Comparison of ENCODE assay signal across 24 cellular contexts in the genomic region with DNA sequence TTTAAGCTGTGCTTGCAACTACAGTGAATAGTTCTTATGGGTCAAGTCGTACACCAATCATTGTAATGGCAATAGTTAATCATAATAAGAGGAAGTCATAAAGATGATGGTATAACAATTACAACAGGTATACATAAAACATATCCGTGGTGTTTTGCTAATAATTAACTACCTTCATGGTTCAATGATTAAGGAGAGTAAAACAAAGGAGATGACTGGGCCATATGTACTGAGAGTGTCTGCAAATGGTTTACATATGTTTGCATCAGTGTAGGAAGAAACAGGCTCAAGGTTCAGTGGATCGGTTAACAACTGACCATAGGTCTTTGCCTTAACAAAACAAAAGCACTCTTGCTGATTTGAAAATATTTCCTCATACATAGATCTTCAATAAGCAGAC.
DNase-seq lines count a peak whose midpoint lies in the region; ATAC-seq and TF ChIP-seq lines count a peak whose summit lies in the region.
"Had no signal": no experiment of that assay in that cellular context is flagged by ENCODE, and none has a peak within 500 bp of the region (broad histone marks: within the 10 kb centered on the region; RNA-seq: fewer than 3 reads in every experiment).

No MANE protein-coding gene starts in this region.

- ATAC-seq in HG03196 (IDR thresholded peaks at IDR 0.05; ENCODE audit: unreplicated experiment): no peak
- ATAC-seq in sciatic nerve: no peak
- ATAC-seq: A549, GM23338, HCT116, HepG2, T-helper 17 cell had no signal

- H3K9me3 Mint-ChIP-seq in type B pancreatic cell: no peaks in the 10 kb centered on the region

- DNase-seq in DMS53 treated with DMSO at 0.1 percent for 48 hours (lab: John Stamatoyannopoulos, UW; ENCODE audit: unreplicated experiment): peak; percentile 87
- DNase-seq in HT-29 (ENCODE audit: low spot score): peak; percentile 85
- DNase-seq in kidney tubule cell (ENCODE audit: low spot score): peak; percentile 33
- no peak for DNase-seq in type B pancreatic cell (ENCODE audit: extremely low spot score, unreplicated experiment)
- no peak for DNase-seq in H4 (ENCODE audit: low spot score)
- no peak for DNase-seq in sciatic nerve (ENCODE audit: low spot score)
- DNase-seq: DND-41; KBM-7; MM.1S; NCI-H1048; NCI-H1436; NCI-H2029; NCI-H2227 treated with DMSO at 0.1 percent for 48 hours; NCI-H510A; NCI-H774; NK-92 treated with Interleukin-12 subunit alpha and Interleukin-12 subunit beta, amount 100 ng/mL, for 24 hours; T-helper 17 cell had no signal

- peak overlapping the region; percentile 23 for H3K27ac Mint-ChIP-seq in type B pancreatic cell
- H3K27ac Mint-ChIP-seq: B cell, CD14-positive monocyte, GM23338, T-helper 17 cell had no signal

- H3K4me3 Mint-ChIP-seq in type B pancreatic cell: no peak overlapping the region
- H3K4me3 Mint-ChIP-seq: B cell, CD14-positive monocyte, GM23338, T-helper 17 cell had no signal

- no peak for TF ChIP-seq CTCF in type B pancreatic cell (conservative IDR thresholded peaks at IDR 0.05)

- intact Hi-C loops in sciatic nerve (cut with DNase I): no loop called here

- H3K36me3 Mint-ChIP-seq in type B pancreatic cell: no peaks in the 10 kb centered on the region
- H3K36me3 Mint-ChIP-seq: CD14-positive monocyte had no signal

- H3K4me1 Mint-ChIP-seq in type B pancreatic cell (ENCODE audit: unreplicated experiment): no peaks in the 10 kb centered on the region
- H3K4me1 Mint-ChIP-seq: B cell, CD14-positive monocyte, GM23338, T-helper 17 cell had no signal

- H3K27me3 Mint-ChIP-seq in type B pancreatic cell: no peaks in the 10 kb centered on the region
- H3K27me3 Mint-ChIP-seq: B cell, T-helper 17 cell had no signal

Comparison
In these comparisons a context has a peak if more than half of its experiments do, and no peak if none do; other contexts are left out.
1. DNase-seq: peak in DMS53 treated with DMSO at 0.1 percent for 48 hours (single experiment), HT-29 (single experiment) and kidney tubule cell (single experiment); none in type B pancreatic cell (single experiment), H4 (single experiment) and sciatic nerve (single experiment).